9 cellular contexts compared by ENCODE assay signal in genomic region chr11:128735935-128736610, GRCh38. TPM values are rescaled to one million over a fixed set of nuclear protein-coding genes. Genes with fewer than 3 reads are reported as not detected.
DNase-seq lines count a peak whose midpoint lies in the region; ATAC-seq, FAIRE-seq and TF ChIP-seq lines count a peak whose summit lies in the region.
"Had no signal": no experiment of that assay in that cellular context is flagged by ENCODE, and none has a peak within 500 bp of the region (broad histone marks: within the 10 kb centered on the region; RNA-seq: fewer than 3 reads in every experiment).

No MANE protein-coding gene starts in this region.

- H3K9me3 Mint-ChIP-seq in activated CD8-positive, alpha-beta memory T cell treated with anti-CD3 and anti-CD28 coated beads, Interleukin-2, amount 10 ng/mL, durations not matched to agents 7 days and 5 days (ENCODE audit: low read depth), result no peaks in the 10 kb centered on the region

- DNase-seq in activated CD8-positive, alpha-beta memory T cell treated with anti-CD3 and anti-CD28 coated beads, Interleukin-2, amount 10 ng/mL, durations not matched to agents 7 days and 5 days, result peak; percentile 70
- no peak for DNase-seq in activated CD8-positive, alpha-beta memory T cell treated with anti-CD3 and anti-CD28 coated beads for 24 hours
- DNase-seq in OCI-LY7 (ENCODE audit: low spot score), result peak; percentile 70
- no peak for DNase-seq in stimulated activated naive CD8-positive, alpha-beta T cell treated with anti-CD3 and anti-CD28 coated beads, Interleukin-15, Interleukin-2, amounts not matched to agents 100 U/mL and 50 U/mL, for 24 hours
- no peak for DNase-seq in globus pallidus (ENCODE audit: low spot score)
- DNase-seq in NCI-H1105 treated with DMSO at 0.1 percent for 48 hours (lab: John Stamatoyannopoulos, UW), result no peak
- DNase-seq in pancreas, result no peak
- DNase-seq: activated CD4-positive, alpha-beta T cell treated with anti-CD3 and anti-CD28 coated beads for 1 hour had no signal

- no peak overlapping the region for H2AFZ ChIP-seq in OCI-LY7 (ENCODE audit: low read length)

- POLR2A ChIA-PET in OCI-LY7 (lab: Charles Lee), result interaction anchor here (0.6 to 11.2 kb wide), 26 partner anchors 8 to 583 kb away, joined by 3 to 173 read pairs (median 4); partner anchors contain the start of gene FLI1

- H3K27me3 ChIP-seq in pancreas, result no peaks in the 10 kb centered on the region

- H3K4me1 ChIP-seq in OCI-LY7 (ENCODE audit: insufficient read depth, low read length, poor library complexity, severe bottlenecking) (peaks cover 96% of the 10 kb centered on the region), pancreas (no peaks in the 10 kb centered on the region)

- no peaks in the 10 kb centered on the region for H3K9me2 ChIP-seq in OCI-LY7 (ENCODE audit: insufficient read depth, low read length)

- peak overlapping the region; percentile 92 for H3K27ac Mint-ChIP-seq in activated CD8-positive, alpha-beta memory T cell treated with anti-CD3 and anti-CD28 coated beads, Interleukin-2, amount 10 ng/mL, durations not matched to agents 7 days and 5 days

- H4K20me1 ChIP-seq in OCI-LY7 (ENCODE audit: insufficient read depth, low read length), result no peaks in the 10 kb centered on the region

- ATAC-seq in activated CD8-positive, alpha-beta memory T cell treated with anti-CD3 and anti-CD28 coated beads, Interleukin-2, amount 10 ng/mL, durations not matched to agents 7 days and 5 days, result peak; percentile 68
- ATAC-seq in HG02763 (IDR thresholded peaks at IDR 0.05; ENCODE audit: unreplicated experiment) (peak; percentile 31), pancreas (no peak)
- peak; percentile 47 for ATAC-seq in stimulated activated naive CD8-positive, alpha-beta T cell treated with anti-CD3 and anti-CD28 coated beads, Interleukin-15, Interleukin-2, amounts not matched to agents 100 U/mL and 50 U/mL, for 24 hours

- WGBS in pancreas, 2 donors, result 80 to 81% methylated on average over 8 of the region's 8 CpGs

- peaks cover 24% of the 10 kb centered on the region for H3K36me3 Mint-ChIP-seq in activated CD8-positive, alpha-beta memory T cell treated with anti-CD3 and anti-CD28 coated beads, Interleukin-2, amount 10 ng/mL, durations not matched to agents 7 days and 5 days

- no peak for FAIRE-seq in pancreas (lab: Jason Lieb, UNC)

- H3K4me3 ChIP-seq in OCI-LY7 (ENCODE audit: low read depth, low read length, poor library complexity, severe bottlenecking) (peak overlapping the region; percentile 50), pancreas (no peak overlapping the region)

- peak overlapping the region; percentile 99 for H3K27ac ChIP-seq in OCI-LY7 (ENCODE audit: low read depth, low read length, poor library complexity, severe bottlenecking)
- H3K27ac ChIP-seq in pancreas, result no peak overlapping the region

- H3K79me2 ChIP-seq in OCI-LY7 (ENCODE audit: insufficient read depth, low read depth, low read length), result peaks cover 90% of the 10 kb centered on the region

- H3K36me3 ChIP-seq in OCI-LY7 (ENCODE audit: insufficient read depth, low read length) (no peaks in the 10 kb centered on the region), pancreas (no peaks in the 10 kb centered on the region)

- H3K9me3 ChIP-seq in OCI-LY7 (ENCODE audit: low read length), result no peaks in the 10 kb centered on the region
- H3K9me3 ChIP-seq in pancreas, result no peaks in the 10 kb centered on the region

- H3K4me3 Mint-ChIP-seq in activated CD8-positive, alpha-beta memory T cell treated with anti-CD3 and anti-CD28 coated beads, Interleukin-2, amount 10 ng/mL, durations not matched to agents 7 days and 5 days, result peak overlapping the region; percentile 61

- peak; percentile 58 for TF ChIP-seq CTCF in OCI-LY7 (conservative IDR thresholded peaks at IDR 0.05; ENCODE audit: low read length)
- TF ChIP-seq CTCF in pancreas (IDR thresholded peaks at IDR 0.05), result no peak

- intact Hi-C loops in OCI-LY7 (cut with micrococcal nuclease; ENCODE audit: unreplicated experiment), result loop anchor here (1.0 to 2.0 kb wide), 2 partner anchors 21 to 42 kb away; partner anchors contain the start of gene FLI1
- intact Hi-C loops in pancreas (cut with DNase I), result no loop called here

- H3K4me1 Mint-ChIP-seq in activated CD8-positive, alpha-beta memory T cell treated with anti-CD3 and anti-CD28 coated beads, Interleukin-2, amount 10 ng/mL, durations not matched to agents 7 days and 5 days, result peaks cover 88% of the 10 kb centered on the region

- H3K27me3 Mint-ChIP-seq in activated CD8-positive, alpha-beta memory T cell treated with anti-CD3 and anti-CD28 coated beads, Interleukin-2, amount 10 ng/mL, durations not matched to agents 7 days and 5 days, result no peaks in the 10 kb centered on the region

- CTCF ChIA-PET in activated CD8-positive, alpha-beta memory T cell treated with anti-CD3 and anti-CD28 coated beads, Interleukin-2, amount 10 ng/mL, durations not matched to agents 7 days and 5 days (lab: Charles Lee), result interaction anchor here (0.8 to 6.3 kb wide), 17 partner anchors 9 to 703 kb away, joined by 3 to 52 read pairs (median 7); no protein-coding TSS in a partner anchor
- CTCF ChIA-PET in OCI-LY7 (lab: Charles Lee; ENCODE audit: unreplicated experiment), result interaction anchor here (0.7 to 2.3 kb wide), 5 partner anchors 9 to 50 kb away, joined by 3 to 16 read pairs (median 9); no protein-coding TSS in a partner anchor

- peak overlapping the region; percentile 95 for H3K4me2 ChIP-seq in OCI-LY7 (ENCODE audit: low read length)

- no TSS peak for BruUV-seq in OCI-LY7 (replicated peaks; lab: Mats Ljungman, UMichigan)

RNA-seq across cellular contexts. Expression of gene FLI1, which starts 42.2 kb away (rescaled TPM):
- 100 to 1,000 TPM in 1 of 2 experiments, 10 to 100 TPM in 1; 85.0 to 105 TPM for total RNA-seq in activated CD8-positive, alpha-beta memory T cell treated with anti-CD3 and anti-CD28 coated beads, Interleukin-2, amount 10 ng/mL, durations not matched to agents 7 days and 5 days
- total RNA-seq in OCI-LY7 (2014; rRNA removed; shearing (Covaris generic)), result 79.4 and 88.8 TPM in 2 replicates
- 78.2 and 81.2 TPM in 2 replicates for total RNA-seq in OCI-LY7 (2022)
- 1 to 10 TPM; 1.3 to 9.3 (median 2.9) TPM for total RNA-seq in pancreas
- 1 to 10 TPM; 1.8 to 3.5 TPM for polyA plus RNA-seq in pancreas

Comparison
In these comparisons a context has a peak if more than half of its experiments do, and no peak if none do; other contexts are left out.
1. DNase-seq: peak in activated CD8-positive, alpha-beta memory T cell treated with anti-CD3 and anti-CD28 coated beads, Interleukin-2, amount 10 ng/mL, durations not matched to agents 7 days and 5 days (single experiment) and OCI-LY7 (single experiment); none in activated CD8-positive, alpha-beta memory T cell treated with anti-CD3 and anti-CD28 coated beads for 24 hours (single experiment), stimulated activated naive CD8-positive, alpha-beta T cell treated with anti-CD3 and anti-CD28 coated beads, Interleukin-15, Interleukin-2, amounts not matched to agents 100 U/mL and 50 U/mL, for 24 hours (single experiment), globus pallidus (single experiment), NCI-H1105 treated with DMSO at 0.1 percent for 48 hours (single experiment) and pancreas (0 of 6).
2. ATAC-seq: peak in activated CD8-positive, alpha-beta memory T cell treated with anti-CD3 and anti-CD28 coated beads, Interleukin-2, amount 10 ng/mL, durations not matched to agents 7 days and 5 days (single experiment), HG02763 (single experiment) and stimulated activated naive CD8-positive, alpha-beta T cell treated with anti-CD3 and anti-CD28 coated beads, Interleukin-15, Interleukin-2, amounts not matched to agents 100 U/mL and 50 U/mL, for 24 hours (single experiment); none in pancreas (0 of 4).
3. RNA of gene FLI1, which starts 42.2 kb away (total RNA-seq): 85.0 to 105 TPM in activated CD8-positive, alpha-beta memory T cell treated with anti-CD3 and anti-CD28 coated beads, Interleukin-2, amount 10 ng/mL, durations not matched to agents 7 days and 5 days and 78.2 to 88.8 TPM in OCI-LY7; 1.3 to 9.3 TPM in pancreas; every median in the first group is over 4 times any median in the second.